9 cellular contexts compared by ENCODE assay signal in genomic region chr19:45862271-45862563, GRCh38. TPM values are rescaled to one million over a fixed set of nuclear protein-coding genes. Genes with fewer than 3 reads are reported as not detected.
DNase-seq lines count a peak whose midpoint lies in the region; ATAC-seq, FAIRE-seq and TF ChIP-seq lines count a peak whose summit lies in the region.
"Had no signal": no experiment of that assay in that cellular context is flagged by ENCODE, and none has a peak within 500 bp of the region (broad histone marks: within the 10 kb centered on the region; RNA-seq: fewer than 3 reads in every experiment).

No MANE protein-coding gene starts in this region.

- H3K36me3 ChIP-seq in aorta (ENCODE audit: control insufficient read depth in 1 of 2, insufficient read depth in 2 of 2, low read length in 1 of 2): no peaks in the 10 kb centered on the region

- H3K36me3 Mint-ChIP-seq in stimulated activated naive CD8-positive, alpha-beta T cell treated with anti-CD3 and anti-CD28 coated beads, Interleukin-15, Interleukin-2, amounts not matched to agents 100 ng/mL and 50 ng/mL, for 24 hours (ENCODE audit: low read depth): peaks cover 28% of the 10 kb centered on the region
- peaks cover 11% of the 10 kb centered on the region for H3K36me3 Mint-ChIP-seq in mesothelial cell of epicardium

- peak overlapping the region; percentile 95 for H3K4me3 Mint-ChIP-seq in stimulated activated naive CD8-positive, alpha-beta T cell treated with anti-CD3 and anti-CD28 coated beads, Interleukin-15, Interleukin-2, amounts not matched to agents 100 ng/mL and 50 ng/mL, for 24 hours
- H3K4me3 Mint-ChIP-seq in mesothelial cell of epicardium: peak overlapping the region; percentile 95

- H3K9me3 ChIP-seq in aorta (ENCODE audit: control insufficient read depth, low read length): no peaks in the 10 kb centered on the region

- H3K9me3 Mint-ChIP-seq in stimulated activated naive CD8-positive, alpha-beta T cell treated with anti-CD3 and anti-CD28 coated beads, Interleukin-15, Interleukin-2, amounts not matched to agents 100 ng/mL and 50 ng/mL, for 24 hours: no peaks in the 10 kb centered on the region
- no peaks in the 10 kb centered on the region for H3K9me3 Mint-ChIP-seq in mesothelial cell of epicardium

- no peak for FAIRE-seq in RCC 7860 (lab: Jason Lieb, UNC)

- no peaks in the 10 kb centered on the region for H3K27me3 ChIP-seq in aorta (ENCODE audit: control insufficient read depth in 1 of 2, insufficient read depth in 2 of 2, low read length in 1 of 2)

- peaks cover 30% of the 10 kb centered on the region for H3K27me3 Mint-ChIP-seq in stimulated activated naive CD8-positive, alpha-beta T cell treated with anti-CD3 and anti-CD28 coated beads, Interleukin-15, Interleukin-2, amounts not matched to agents 100 ng/mL and 50 ng/mL, for 24 hours
- peaks cover 40% of the 10 kb centered on the region for H3K27me3 Mint-ChIP-seq in mesothelial cell of epicardium (ENCODE audit: low read depth)

- H3K4me3 ChIP-seq in aorta (ENCODE audit: low read length in 2 of 2): peak overlapping the region; percentile 59 to 81

- H3K27ac Mint-ChIP-seq in stimulated activated naive CD8-positive, alpha-beta T cell treated with anti-CD3 and anti-CD28 coated beads, Interleukin-15, Interleukin-2, amounts not matched to agents 100 ng/mL and 50 ng/mL, for 24 hours: peak overlapping the region; percentile 99
- H3K27ac Mint-ChIP-seq in mesothelial cell of epicardium: peak overlapping the region; percentile 99

- peaks cover 30% of the 10 kb centered on the region for H3K4me1 Mint-ChIP-seq in stimulated activated naive CD8-positive, alpha-beta T cell treated with anti-CD3 and anti-CD28 coated beads, Interleukin-15, Interleukin-2, amounts not matched to agents 100 ng/mL and 50 ng/mL, for 24 hours (ENCODE audit: low read depth)
- H3K4me1 Mint-ChIP-seq in mesothelial cell of epicardium: peaks cover 10% of the 10 kb centered on the region

- H3K27ac ChIP-seq in caudate nucleus (ENCODE audit: low read depth, low read length) (peak overlapping the region; percentile 77), aorta (ENCODE audit: low read depth in 1 of 2, low read length in 2 of 2) (peak overlapping the region in 1 of 2 donors; percentile 93)

- intact Hi-C loops in aorta (cut with DNase I): no loop called here

- no peak for ATAC-seq in stimulated activated naive CD8-positive, alpha-beta T cell treated with anti-CD3 and anti-CD28 coated beads, Interleukin-15, Interleukin-2, amounts not matched to agents 100 U/mL and 50 U/mL, for 24 hours
- ATAC-seq in aorta (ENCODE audit: low FRiP score) (no peak), omental fat pad (ENCODE audit: low FRiP score) (no peak), GM19463 (IDR thresholded peaks at IDR 0.05; ENCODE audit: unreplicated experiment) (no peak)

- DNase-seq in stimulated activated naive CD8-positive, alpha-beta T cell treated with anti-CD3 and anti-CD28 coated beads, Interleukin-15, Interleukin-2, amounts not matched to agents 100 U/mL and 50 U/mL, for 24 hours: no peak
- DNase-seq in caudate nucleus (lab: John Stamatoyannopoulos, UW) (peak in 3 of 61 donors; percentile 45 to 73 (median 58)), mesothelial cell of epicardium (ENCODE audit: low spot score in 2 of 2, unreplicated experiment in 2 of 2) (no peak), aorta (no peak), RCC 7860 (ENCODE audit: low spot score) (no peak), omental fat pad (ENCODE audit: low spot score) (no peak)
- DNase-seq: SIG-M5 had no signal

- TF ChIP-seq CTCF in mesothelial cell of epicardium (IDR thresholded peaks at IDR 0.05; ENCODE audit: unreplicated experiment) (no peak), omental fat pad (IDR thresholded peaks at IDR 0.05) (no peak)

- H3K4me1 ChIP-seq in aorta (ENCODE audit: control insufficient read depth in 1 of 2, insufficient read depth in 2 of 2, low read length in 2 of 2): no peaks in the 10 kb centered on the region

- 0 to 1% methylated on average over 11 of the region's 11 CpGs for WGBS in aorta, 2 donors

RNA-seq across cellular contexts. Expression of gene SYMPK, which starts 0.7 kb away (rescaled TPM):
- total RNA-seq in mesothelial cell of epicardium (89.3 to 93.4 TPM (median 92.6 TPM) in 3 replicates), aorta (10 to 100 TPM; 49.8 to 52.0 TPM), omental fat pad (10 to 100 TPM; 17.3 to 35.2 (median 27.1) TPM)
- polyA plus RNA-seq in aorta: 10 to 100 TPM; 22.4 to 98.6 TPM

RNA-seq across cellular contexts. Expression of gene FOXA3, which starts 1.9 kb away (rescaled TPM):
- total RNA-seq in mesothelial cell of epicardium: not detected in 3 replicates
- under 1 TPM in 1 of 2 donors, not detected in 1; 0.23 TPM for total RNA-seq in aorta
- polyA plus RNA-seq in aorta: 1 to 10 TPM in 1 of 2 donors, not detected in 1; 3.6 TPM
- total RNA-seq in omental fat pad: under 1 TPM in 2 of 4 donors, not detected in 2; 0.38 to 0.79 TPM

RNA-seq across cellular contexts. Expression of gene IRF2BP1, which starts 23.7 kb away (rescaled TPM):
- 33.8 to 34.6 TPM (median 34.1 TPM) in 3 replicates for total RNA-seq in mesothelial cell of epicardium
- 10 to 100 TPM; 15.6 to 17.7 TPM for total RNA-seq in aorta
- 10 to 100 TPM in 1 of 2 donors, 1 to 10 TPM in 1; 4.1 to 13.3 TPM for polyA plus RNA-seq in aorta
- 10 to 100 TPM; 10.6 to 14.2 (median 11.2) TPM for total RNA-seq in omental fat pad

RNA-seq across cellular contexts. Expression of gene MYPOP, which starts 40.2 kb away (rescaled TPM):
- total RNA-seq in mesothelial cell of epicardium: 10.4 to 11.5 TPM (median 10.9 TPM) in 3 replicates
- 1 to 10 TPM; 5.6 to 7.3 TPM for total RNA-seq in aorta
- 1 to 10 TPM; 4.9 to 8.3 TPM for polyA plus RNA-seq in aorta
- 1 to 10 TPM; 1.3 to 6.8 (median 2.6) TPM for total RNA-seq in omental fat pad

RNA-seq across cellular contexts. Expression of gene RSPH6A, which starts 47.1 kb away (rescaled TPM):
- 0.44 to 0.56 TPM (median 0.50 TPM) in 3 replicates for total RNA-seq in mesothelial cell of epicardium
- under 1 TPM; 0.15 to 0.23 TPM for total RNA-seq in aorta
- not detected for polyA plus RNA-seq in aorta
- total RNA-seq in omental fat pad: under 1 TPM in 1 of 4 donors, not detected in 3; 0.24 TPM
